1 cellular context compared by ENCODE assay signal in genomic region chr13:43016226-43016625, GRCh38.
A peak's percentile ranks its signal among the peaks of the same experiment; 100 is the strongest.
TF ChIP-seq lines count a peak whose summit lies in the region.

No MANE protein-coding gene starts in this region.

TF ChIP-seq in H1, 55 proteins besides CTCF, POLR2A, EP300 and RAD21:
- TF ChIP-seq CTBP2 (IDR thresholded peaks at IDR 0.05; ENCODE audit: borderline replicate concordance, insufficient read depth, insufficient read length, low read length): no peak
- peak; percentile 40; the same call in 1 of the 2 replicates for TF ChIP-seq MAX (IDR thresholded peaks at IDR 0.05)
